In genomic region chr3:25781145-25781757, GRCh38 we compare ENCODE assay signal across 1 cellular context.
TF ChIP-seq lines count a peak whose summit lies in the region.

No MANE protein-coding gene starts in this region.

TF ChIP-seq in SK-N-SH, 30 proteins besides CTCF, POLR2A, EP300 and RAD21 (continued from another document):
- TF ChIP-seq PBX3 (IDR thresholded peaks at IDR 0.05) (no peak), CHD2 (IDR thresholded peaks at IDR 0.05; ENCODE audit: low read length, partially characterized antibody) (no peak), REST (IDR thresholded peaks at IDR 0.05; ENCODE audit: low read depth, low read length) (no peak), RFX5 (IDR thresholded peaks at IDR 0.05; ENCODE audit: low read length) (no peak), RCOR1 (IDR thresholded peaks at IDR 0.05; ENCODE audit: low read length) (no peak)
